18 cellular contexts compared by ENCODE assay signal in the genomic region with DNA sequence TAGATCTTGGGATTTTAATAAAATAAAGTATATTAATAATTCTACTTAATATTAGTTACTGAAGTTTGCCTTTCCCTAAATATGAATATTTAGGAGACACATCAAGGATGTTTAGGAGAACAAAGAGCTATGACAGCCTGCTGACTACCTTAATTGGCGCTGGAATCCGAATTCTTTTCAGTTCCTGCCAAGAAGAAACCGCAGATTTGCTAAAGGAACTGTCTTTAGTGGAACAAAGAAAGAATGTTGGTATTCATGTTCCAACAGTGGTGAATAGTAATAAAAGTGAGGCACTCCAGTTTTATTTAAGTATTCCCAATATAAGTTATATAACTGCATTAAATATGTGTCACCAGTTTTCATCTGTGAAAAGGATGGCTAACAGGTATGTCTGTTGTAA. TPM values are rescaled to one million over a fixed set of nuclear protein-coding genes. Genes with fewer than 3 reads are reported as not detected.
A peak's percentile ranks its signal among the peaks of the same experiment; 100 is the strongest.
DNase-seq lines count a peak whose midpoint lies in the region; ATAC-seq and TF ChIP-seq lines count a peak whose summit lies in the region.
"Had no signal": no experiment of that assay in that cellular context is flagged by ENCODE, and none has a peak within 500 bp of the region (broad histone marks: within the 10 kb centered on the region; RNA-seq: fewer than 3 reads in every experiment).

No MANE protein-coding gene starts in this region.

- H3K4me3 ChIP-seq in astrocyte of the spinal cord (ENCODE audit: low read depth, low read length) (no peak overlapping the region), fibroblast of the aortic adventitia (ENCODE audit: low read depth, low read length) (no peak overlapping the region)
- H3K4me3 ChIP-seq: colonic mucosa, gastroesophageal sphincter, K562 had no signal

- TF ChIP-seq CTCF in astrocyte of the spinal cord (IDR thresholded peaks at IDR 0.05; ENCODE audit: low read depth, low read length) = no peak
- TF ChIP-seq CTCF in fibroblast of the aortic adventitia (IDR thresholded peaks at IDR 0.05; ENCODE audit: insufficient read depth, low read length) = no peak

- peak; percentile 57 for DNase-seq in A172 (ENCODE audit: low spot score)
- peak; percentile 41 for DNase-seq in HT1080 (ENCODE audit: low read depth)
- DNase-seq in astrocyte of the spinal cord (ENCODE audit: low read depth, low spot score) = peak; percentile 86
- peak; percentile 64 for DNase-seq in fibroblast of the aortic adventitia (ENCODE audit: low read depth)
- DNase-seq in activated gamma-delta T cell (lab: John Stamatoyannopoulos, UW) = no peak
- no peak for DNase-seq in T1000 (lab: John Stamatoyannopoulos, UW)
- DNase-seq: 8988T; activated CD4-positive, alpha-beta T cell treated with anti-CD3 and anti-CD28 coated beads, Interleukin-2, amount 50 U/mL, for 48 hours; activated naive CD4-positive, alpha-beta T cell treated with Interleukin-2 at 50 U/mL for 16 hours; C1 segment of cervical spinal cord; colonic mucosa; NCI-H1092; NCI-H526 treated with DMSO at 0.1 percent for 48 hours; Right ventricle myocardium superior had no signal

- ATAC-seq in GM18520 (IDR thresholded peaks at IDR 0.05; ENCODE audit: unreplicated experiment) (no peak), GM19351 (IDR thresholded peaks at IDR 0.05; ENCODE audit: unreplicated experiment) (no peak)
- ATAC-seq: gastroesophageal sphincter, K562 had no signal

- in situ Hi-C loops in astrocyte of the spinal cord (cut with HindIII; ENCODE audit: low sequenced_read_pairs) = no loop called here

RNA-seq across cellular contexts. Expression of gene MIS18BP1, which starts 54.5 kb away (rescaled TPM):
- 31.8 and 43.4 TPM in 2 replicates for total RNA-seq in A172 (2014; rRNA removed; shearing (Covaris generic))
- 42.8 and 49.2 TPM in 2 replicates for total RNA-seq in HT1080 (2014; rRNA removed; shearing (Covaris generic))
- 26.7 and 28.6 TPM in 2 replicates for polyA plus RNA-seq in HT1080 (2015; cell fraction: cytosol; rRNA removed)
- 90.9 and 114 TPM in 2 replicates for polyA plus RNA-seq in HT1080 (2015; cell fraction: nucleus; rRNA removed)
- total RNA-seq in fibroblast of the aortic adventitia (ENCODE audit: low replicate concordance) = 21.1 and 45.3 TPM in 2 replicates

Comparison
In these comparisons a context has a peak if more than half of its experiments do, and no peak if none do; other contexts are left out.
1. DNase-seq: peak in A172 (single experiment), HT1080 (single experiment), astrocyte of the spinal cord (single experiment) and fibroblast of the aortic adventitia (single experiment); none in activated gamma-delta T cell (single experiment) and T1000 (single experiment).